Comparison of ENCODE assay signal across 8 cellular contexts in genomic region chr1:212700892-212701819, GRCh38. TPM values are rescaled to one million over a fixed set of nuclear protein-coding genes. Genes with fewer than 3 reads are reported as not detected.
DNase-seq lines count a peak whose midpoint lies in the region; ATAC-seq and TF ChIP-seq lines count a peak whose summit lies in the region.

No MANE protein-coding gene starts in this region.

- H3K9me3 Mint-ChIP-seq in stimulated activated memory B cell treated with anti-CD40 and anti-IgM and Interleukin-4, amounts not matched to agents 10 μg/mL and 1 μg/mL and 100 μg/mL, for 72 hours, result no peaks in the 10 kb centered on the region

- H3K36me3 Mint-ChIP-seq in stimulated activated memory B cell treated with anti-CD40 and anti-IgM and Interleukin-4, amounts not matched to agents 10 μg/mL and 1 μg/mL and 100 μg/mL, for 72 hours, result peaks cover 10% of the 10 kb centered on the region

- H3K4me3 ChIP-seq in GM06990 (replicated peaks; ENCODE audit: low read depth, low read length) (peak overlapping the region; percentile 81), duodenal mucosa (ENCODE audit: low read depth in 1 of 2, low read length in 2 of 2) (peak overlapping the region; percentile 62 to 66), lower lobe of right lung (peak overlapping the region; percentile 71)

- H3K4me3 Mint-ChIP-seq in stimulated activated memory B cell treated with anti-CD40 and anti-IgM and Interleukin-4, amounts not matched to agents 10 μg/mL and 1 μg/mL and 100 μg/mL, for 72 hours, result peak overlapping the region; percentile 91

- no peak overlapping the region for H3K27ac ChIP-seq in duodenal mucosa (ENCODE audit: low read depth, low read length)
- peak overlapping the region; percentile 73 for H3K27ac ChIP-seq in lower lobe of right lung

- peaks cover 15 to 20% of the 10 kb centered on the region in 2 donors for H3K4me1 ChIP-seq in duodenal mucosa (ENCODE audit: control insufficient read depth in 1 of 2, insufficient read depth in 2 of 2, low read length in 2 of 2)
- peaks cover 32% of the 10 kb centered on the region for H3K4me1 ChIP-seq in lower lobe of right lung

- H3K9ac ChIP-seq in duodenal mucosa (ENCODE audit: low read depth in 1 of 2, low read length in 2 of 2), result no peak overlapping the region

- H3K27me3 ChIP-seq in GM06990 (replicated peaks; ENCODE audit: control insufficient read depth, insufficient read depth, low read length) (no peaks in the 10 kb centered on the region), duodenal mucosa (ENCODE audit: control insufficient read depth in 1 of 2, insufficient read depth in 2 of 2, low read length in 2 of 2) (peaks cover 19 to 37% of the 10 kb centered on the region in 2 donors), lower lobe of right lung (ENCODE audit: low read depth) (no peaks in the 10 kb centered on the region)

- peak overlapping the region; percentile 87 for H3K27ac Mint-ChIP-seq in stimulated activated memory B cell treated with anti-CD40 and anti-IgM and Interleukin-4, amounts not matched to agents 10 μg/mL and 1 μg/mL and 100 μg/mL, for 72 hours

- peaks cover 73% of the 10 kb centered on the region for H3K4me1 Mint-ChIP-seq in stimulated activated memory B cell treated with anti-CD40 and anti-IgM and Interleukin-4, amounts not matched to agents 10 μg/mL and 1 μg/mL and 100 μg/mL, for 72 hours

- H3K27me3 Mint-ChIP-seq in stimulated activated memory B cell treated with anti-CD40 and anti-IgM and Interleukin-4, amounts not matched to agents 10 μg/mL and 1 μg/mL and 100 μg/mL, for 72 hours, result no peaks in the 10 kb centered on the region

- ATAC-seq in HG02981 (IDR thresholded peaks at IDR 0.05; ENCODE audit: unreplicated experiment), result peak; percentile 30
- peak; percentile 62 to 65 for ATAC-seq in lower lobe of right lung
- ATAC-seq in stimulated activated memory B cell treated with anti-CD40 and anti-IgM and Interleukin-4, amounts not matched to agents 10 μg/mL and 1 μg/mL and 100 μg/mL, for 72 hours, result peak; percentile 77
- ATAC-seq in HG03139 (IDR thresholded peaks at IDR 0.05; ENCODE audit: unreplicated experiment), result no peak
- no peak for ATAC-seq in HG03045 (IDR thresholded peaks at IDR 0.05; ENCODE audit: unreplicated experiment)

- intact Hi-C loops in lower lobe of right lung (cut with DNase I), result no loop called here

- DNase-seq in GM06990 (ENCODE audit: extremely low read depth, insufficient read length), result no peak
- DNase-seq in T1000 (lab: John Stamatoyannopoulos, UW), result peak; percentile 13
- DNase-seq in lower lobe of right lung, result peak; percentile 65

- no peaks in the 10 kb centered on the region for H3K36me3 ChIP-seq in GM06990 (ENCODE audit: control insufficient read depth, insufficient read depth, low read length)
- H3K36me3 ChIP-seq in duodenal mucosa (ENCODE audit: control insufficient read depth in 1 of 2, insufficient read depth in 2 of 2, low read length in 2 of 2), result no peaks in the 10 kb centered on the region
- H3K36me3 ChIP-seq in lower lobe of right lung, result no peaks in the 10 kb centered on the region

- TF ChIP-seq CTCF in GM06990 (IDR thresholded peaks at IDR 0.05; ENCODE audit: insufficient read depth, low read length, poor library complexity, severe bottlenecking), result peak; percentile 20
- TF ChIP-seq CTCF in lower lobe of right lung (IDR thresholded peaks at IDR 0.05), result peak; percentile 22

- H3K9me3 ChIP-seq in duodenal mucosa (ENCODE audit: control insufficient read depth in 1 of 2, low read length in 2 of 2), result no peaks in the 10 kb centered on the region
- no peaks in the 10 kb centered on the region for H3K9me3 ChIP-seq in lower lobe of right lung

RNA-seq across cellular contexts. Expression of gene BATF3, which starts 1.5 kb away (rescaled TPM):
- total RNA-seq in lower lobe of right lung, result 12.8 TPM

Comparison
In these comparisons a context has a peak if more than half of its experiments do, and no peak if none do; other contexts are left out.
1. ATAC-seq: peak in HG02981 (single experiment), lower lobe of right lung (2 of 2) and stimulated activated memory B cell treated with anti-CD40 and anti-IgM and Interleukin-4, amounts not matched to agents 10 μg/mL and 1 μg/mL and 100 μg/mL, for 72 hours (single experiment); none in HG03139 (single experiment) and HG03045 (single experiment).
2. Peak in every context shown above with its lines, with median percentiles within 50 percentile points of each other: H3K4me3 ChIP-seq.